ENCODE assay signal across 19 cellular contexts in the genomic region with DNA sequence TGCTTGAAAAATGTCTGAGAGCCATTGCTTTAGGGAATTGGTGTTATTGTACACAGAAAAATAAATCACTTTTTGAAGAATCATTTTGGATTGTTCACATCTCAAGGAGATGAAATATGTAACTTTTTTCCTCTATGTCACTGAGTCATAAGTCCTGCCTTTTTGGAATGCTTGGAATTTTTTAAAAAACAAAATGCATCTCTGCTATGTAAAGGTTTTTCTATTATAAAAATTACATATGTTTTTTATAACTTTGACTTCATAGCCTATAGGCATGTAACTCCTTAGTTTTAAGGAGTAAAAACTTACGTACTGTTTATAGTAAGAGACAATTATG.
DNase-seq lines count a peak whose midpoint lies in the region; ATAC-seq lines count a peak whose summit lies in the region.
"Had no signal": no experiment of that assay in that cellular context is flagged by ENCODE, and none has a peak within 500 bp of the region (broad histone marks: within the 10 kb centered on the region; RNA-seq: fewer than 3 reads in every experiment).

No MANE protein-coding gene starts in this region.

- H3K36me3 ChIP-seq in ACC112 (ENCODE audit: insufficient read depth, low read length) (0 out of 2 replicates have a peak, but pooled peaks cover 3% of the 10 kb centered on the region), HUES6 (ENCODE audit: control insufficient read depth, insufficient read depth, low read length) (peaks cover 4% of the 10 kb centered on the region; the same call in 1 of the 2 replicates), adipocyte (ENCODE audit: control insufficient read depth, insufficient read depth, low read length, severe bottlenecking) (peaks cover 17% of the 10 kb centered on the region), iPS-18a (ENCODE audit: control insufficient read depth, low read depth, low read length) (no peaks in the 10 kb centered on the region)
- H3K36me3 ChIP-seq: uterus had no signal

- H3K27me3 ChIP-seq in ACC112 (ENCODE audit: insufficient read depth, low read length) (no peaks in the 10 kb centered on the region), HUES6 (ENCODE audit: control insufficient read depth, insufficient read depth, low read length) (no peaks in the 10 kb centered on the region), adipocyte (replicated peaks; ENCODE audit: control insufficient read depth, insufficient read depth, low read length) (no peaks in the 10 kb centered on the region), iPS-18a (ENCODE audit: control insufficient read depth, insufficient read depth, low read length) (no peaks in the 10 kb centered on the region)
- H3K27me3 ChIP-seq: uterus had no signal

- H3K27ac ChIP-seq in ACC112 (ENCODE audit: low read depth, low read length): peak overlapping the region; percentile 32
- peak overlapping the region; percentile 67; the same call in 1 of the 2 replicates for H3K27ac ChIP-seq in HUES6 (ENCODE audit: low read depth, low read length)
- H3K27ac ChIP-seq in iPS-18a (ENCODE audit: low read length): peak overlapping the region; percentile 55
- H3K27ac ChIP-seq: uterus had no signal

- H3K4me3 ChIP-seq in ACC112 (ENCODE audit: low read depth, low read length) (no peak overlapping the region), HUES6 (ENCODE audit: low read depth, low read length) (no peak overlapping the region), adipocyte (ENCODE audit: low read length) (peak overlapping the region; percentile 64), iPS-18a (ENCODE audit: low read length) (peak overlapping the region; percentile 15)
- H3K4me3 ChIP-seq: GM12878, mucosa of descending colon, uterus had no signal

- H3K9ac ChIP-seq in HUES6 (ENCODE audit: low read length) (no peak overlapping the region), adipocyte (ENCODE audit: low read length) (peak overlapping the region; percentile 52), iPS-18a (ENCODE audit: low read length) (no peak overlapping the region)

- DNase-seq in adipocyte (ENCODE audit: low read depth) (peak; percentile 59), T-helper 9 cell (no peak), germinal center (ENCODE audit: low spot score) (no peak)
- DNase-seq: C1 segment of cervical spinal cord; GF-D8; mucosa of descending colon; NCI-H1105; NCI-H526 treated with DMSO at 0.1 percent for 48 hours; stimulated activated CD4-positive, alpha-beta T cell treated with anti-CD3 and anti-CD28 coated beads, Interleukin-12 subunit alpha, Interleukin-12 subunit beta, amount 100 ng/mL, for 4 hours; T1000; uterus had no signal

- H3K79me2 ChIP-seq in ACC112 (ENCODE audit: control insufficient read depth, insufficient read depth, low read length, unreplicated experiment): no peaks in the 10 kb centered on the region

- H3K4me1 ChIP-seq in ACC112 (ENCODE audit: control insufficient read depth, insufficient read depth, low read length, unreplicated experiment) (peaks cover 38% of the 10 kb centered on the region), HUES6 (ENCODE audit: control insufficient read depth, insufficient read depth, low read length) (peaks cover 28% of the 10 kb centered on the region), adipocyte (ENCODE audit: control insufficient read depth, insufficient read depth, low read length) (peaks cover 25% of the 10 kb centered on the region), iPS-18a (ENCODE audit: control insufficient read depth, low read depth, low read length) (peaks cover 26% of the 10 kb centered on the region)
- H3K4me1 ChIP-seq: uterus had no signal

- no peak overlapping the region for H2AFZ ChIP-seq in ACC112 (ENCODE audit: low read length, unreplicated experiment)

- H3K9me3 ChIP-seq in HUES6 (ENCODE audit: control insufficient read depth, insufficient read depth, low read depth, low read length): no peaks in the 10 kb centered on the region
- H3K9me3 ChIP-seq in adipocyte (ENCODE audit: control insufficient read depth, low read length): no peaks in the 10 kb centered on the region
- H3K9me3 ChIP-seq in iPS-18a (ENCODE audit: control insufficient read depth, low read depth, low read length): no peaks in the 10 kb centered on the region
- H3K9me3 ChIP-seq: mucosa of descending colon, uterus had no signal

- no peak for ATAC-seq in GM18868 (IDR thresholded peaks at IDR 0.05; ENCODE audit: unreplicated experiment)
- no peak for ATAC-seq in GM18498 (IDR thresholded peaks at IDR 0.05; ENCODE audit: unreplicated experiment)
- ATAC-seq: activated CD4-positive, CD25-positive, alpha-beta regulatory T cell treated with anti-CD3 and anti-CD28 coated beads, Interleukin-2, amount 50 U/mL, for 24 hours; GM12878; left lobe of liver; mucosa of descending colon had no signal

Comparison
In these comparisons a context has a peak if more than half of its experiments do, and no peak if none do; other contexts are left out.
1. H3K4me3 ChIP-seq: peak in adipocyte (single experiment) and iPS-18a (single experiment); none in ACC112 (single experiment) and HUES6 (single experiment).
2. Peak in every context shown above with its lines, with median percentiles within 50 percentile points of each other: H3K27ac ChIP-seq.